In the genomic region with DNA sequence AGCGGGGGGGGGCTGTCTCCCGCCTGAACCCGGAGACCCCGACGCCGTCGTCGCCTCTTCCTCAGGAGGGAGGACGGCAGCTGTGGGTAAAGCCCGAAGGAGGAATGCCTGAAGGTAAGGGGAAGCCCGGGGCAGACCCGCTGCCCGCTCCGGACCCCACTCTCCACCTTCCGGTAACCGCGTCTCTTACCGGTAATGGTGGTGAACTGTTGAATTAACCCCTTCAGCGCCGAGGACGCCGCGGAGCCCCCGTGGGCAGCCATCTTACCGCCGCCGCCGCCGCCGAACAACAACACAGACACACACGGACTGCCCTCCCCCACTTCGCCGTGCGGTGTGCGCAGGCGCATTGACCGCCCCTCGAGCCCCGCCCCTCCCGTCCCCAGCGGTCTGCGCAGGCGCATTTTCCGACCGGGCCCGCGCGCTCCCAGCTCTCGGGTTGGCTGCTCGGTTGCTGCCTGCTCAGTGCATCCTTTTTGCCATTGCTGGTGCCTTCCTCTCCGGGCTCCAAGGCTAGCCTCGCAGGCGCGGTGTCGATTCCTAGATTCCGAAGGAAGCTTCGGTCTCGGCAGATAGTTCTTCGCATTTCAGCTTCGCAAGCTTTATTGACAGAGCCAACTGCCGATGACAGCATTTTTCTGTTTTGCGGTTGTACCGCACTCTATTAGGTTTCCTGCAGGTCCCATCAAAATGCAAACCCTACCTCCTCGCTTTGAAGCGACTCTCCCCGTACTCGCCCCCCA, we compare ENCODE assay signal across 1 cellular context.
TF ChIP-seq lines count a peak whose summit lies in the region.

A gene with protein sequence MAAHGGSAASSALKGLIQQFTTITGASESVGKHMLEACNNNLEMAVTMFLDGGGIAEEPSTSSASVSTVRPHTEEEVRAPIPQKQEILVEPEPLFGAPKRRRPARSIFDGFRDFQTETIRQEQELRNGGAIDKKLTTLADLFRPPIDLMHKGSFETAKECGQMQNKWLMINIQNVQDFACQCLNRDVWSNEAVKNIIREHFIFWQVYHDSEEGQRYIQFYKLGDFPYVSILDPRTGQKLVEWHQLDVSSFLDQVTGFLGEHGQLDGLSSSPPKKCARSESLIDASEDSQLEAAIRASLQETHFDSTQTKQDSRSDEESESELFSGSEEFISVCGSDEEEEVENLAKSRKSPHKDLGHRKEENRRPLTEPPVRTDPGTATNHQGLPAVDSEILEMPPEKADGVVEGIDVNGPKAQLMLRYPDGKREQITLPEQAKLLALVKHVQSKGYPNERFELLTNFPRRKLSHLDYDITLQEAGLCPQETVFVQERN (minus strand): TSS at position 291 of the 743 bp plus-strand sequence. CDS start 28 bp downstream, at position 263.

TF ChIP-seq in K562, 482 proteins besides CTCF, POLR2A, EP300 and RAD21 (continued from another document and continues in another):
- TF ChIP-seq, protein P1, sequence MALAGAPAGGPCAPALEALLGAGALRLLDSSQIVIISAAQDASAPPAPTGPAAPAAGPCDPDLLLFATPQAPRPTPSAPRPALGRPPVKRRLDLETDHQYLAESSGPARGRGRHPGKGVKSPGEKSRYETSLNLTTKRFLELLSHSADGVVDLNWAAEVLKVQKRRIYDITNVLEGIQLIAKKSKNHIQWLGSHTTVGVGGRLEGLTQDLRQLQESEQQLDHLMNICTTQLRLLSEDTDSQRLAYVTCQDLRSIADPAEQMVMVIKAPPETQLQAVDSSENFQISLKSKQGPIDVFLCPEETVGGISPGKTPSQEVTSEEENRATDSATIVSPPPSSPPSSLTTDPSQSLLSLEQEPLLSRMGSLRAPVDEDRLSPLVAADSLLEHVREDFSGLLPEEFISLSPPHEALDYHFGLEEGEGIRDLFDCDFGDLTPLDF (CRISPR knock-in tag; IDR thresholded peaks at IDR 0.05), result no peak
- TF ChIP-seq HCFC1 (IDR thresholded peaks at IDR 0.05; ENCODE audit: low read depth, low read length) (peak; percentile 44; the same call in 1 of the 2 replicates), MYC (IDR thresholded peaks at IDR 0.05; ENCODE audit: low read depth, low read length) (no peak), MYC (CRISPR knock-in tag; IDR thresholded peaks at IDR 0.05; ENCODE audit: borderline replicate concordance, low read depth) (no peak), ARID2 (IDR thresholded peaks at IDR 0.05) (no peak), SNRNP70 (optimal IDR thresholded peaks at IDR 0.05; ENCODE audit: low read depth, low read length) (no peak), CXXC5 (CRISPR knock-in tag; IDR thresholded peaks at IDR 0.05) (peak; percentile 76), ETV5 (CRISPR knock-in tag; IDR thresholded peaks at IDR 0.05; ENCODE audit: low read depth) (peak; percentile 27; the same call in 1 of the 2 replicates), ZNF583 (CRISPR knock-in tag; IDR thresholded peaks at IDR 0.05) (no peak), MEF2A (IDR thresholded peaks at IDR 0.05; ENCODE audit: control insufficient read depth, low read depth, low read length) (no peak), BRCA1 (IDR thresholded peaks at IDR 0.05) (no peak), BRCA1 (CRISPR knock-in tag; IDR thresholded peaks at IDR 0.05) (no peak), KDM4B (IDR thresholded peaks at IDR 0.05; ENCODE audit: borderline replicate concordance in 2 of 2, low read depth in 1 of 2) (peak in 1 of 2 experiments; percentile 35; a peak in 1 of 4 replicates), ZNF589 (CRISPR knock-in tag; IDR thresholded peaks at IDR 0.05; ENCODE audit: low read depth) (no peak), ZNF431 (CRISPR knock-in tag; IDR thresholded peaks at IDR 0.05) (no peak), HEY1 (CRISPR knock-in tag; IDR thresholded peaks at IDR 0.05; ENCODE audit: borderline replicate concordance) (no peak), POLR2G (IDR thresholded peaks at IDR 0.05; ENCODE audit: low read depth, low read length) (peak; percentile 91), ZNF408 (CRISPR knock-in tag; IDR thresholded peaks at IDR 0.05; ENCODE audit: low read depth) (no peak), XRCC5 (IDR thresholded peaks at IDR 0.05; ENCODE audit: low read depth, low read length) (peak; percentile 16; the same call in 1 of the 2 replicates), NRF1 (conservative IDR thresholded peaks at IDR 0.05 in 1 of 2, IDR thresholded peaks at IDR 0.05 in 1 of 2) (peak; percentile 96 to 97), ATF7 (IDR thresholded peaks at IDR 0.05) (peak; percentile 33; the same call in 1 of the 2 replicates), ZBTB8A (IDR thresholded peaks at IDR 0.05; ENCODE audit: partially characterized antibody) (no peak), TAL1 (IDR thresholded peaks at IDR 0.05) (no peak), POU5F1 (IDR thresholded peaks at IDR 0.05; ENCODE audit: borderline replicate concordance, low read depth, low read length, partially characterized antibody) (peak; percentile 9), TSC22D4 (tag; IDR thresholded peaks at IDR 0.05) (no peak), FOXJ3 (CRISPR knock-in tag; IDR thresholded peaks at IDR 0.05) (no peak), KDM2B (CRISPR knock-in tag; IDR thresholded peaks at IDR 0.05) (no peak), POLR2AphosphoS5 (IDR thresholded peaks at IDR 0.05; ENCODE audit: control insufficient read depth, insufficient read depth, low read depth, low read length) (peak; percentile 78; the same call in 1 of the 2 replicates), MYBL2 (IDR thresholded peaks at IDR 0.05; ENCODE audit: low read depth) (no peak), MYBL2 (CRISPR knock-in tag; IDR thresholded peaks at IDR 0.05; ENCODE audit: borderline replicate concordance) (no peak)
- TF ChIP-seq, protein P2, sequence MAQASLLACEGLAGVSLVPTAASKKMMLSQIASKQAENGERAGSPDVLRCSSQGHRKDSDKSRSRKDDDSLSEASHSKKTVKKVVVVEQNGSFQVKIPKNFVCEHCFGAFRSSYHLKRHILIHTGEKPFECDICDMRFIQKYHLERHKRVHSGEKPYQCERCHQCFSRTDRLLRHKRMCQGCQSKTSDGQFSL (CRISPR knock-in tag; IDR thresholded peaks at IDR 0.05), result peak; percentile 33; the same call in 1 of the 2 replicates
- TF ChIP-seq, protein P2 (tag; IDR thresholded peaks at IDR 0.05), result no peak
- TF ChIP-seq, protein P3, sequence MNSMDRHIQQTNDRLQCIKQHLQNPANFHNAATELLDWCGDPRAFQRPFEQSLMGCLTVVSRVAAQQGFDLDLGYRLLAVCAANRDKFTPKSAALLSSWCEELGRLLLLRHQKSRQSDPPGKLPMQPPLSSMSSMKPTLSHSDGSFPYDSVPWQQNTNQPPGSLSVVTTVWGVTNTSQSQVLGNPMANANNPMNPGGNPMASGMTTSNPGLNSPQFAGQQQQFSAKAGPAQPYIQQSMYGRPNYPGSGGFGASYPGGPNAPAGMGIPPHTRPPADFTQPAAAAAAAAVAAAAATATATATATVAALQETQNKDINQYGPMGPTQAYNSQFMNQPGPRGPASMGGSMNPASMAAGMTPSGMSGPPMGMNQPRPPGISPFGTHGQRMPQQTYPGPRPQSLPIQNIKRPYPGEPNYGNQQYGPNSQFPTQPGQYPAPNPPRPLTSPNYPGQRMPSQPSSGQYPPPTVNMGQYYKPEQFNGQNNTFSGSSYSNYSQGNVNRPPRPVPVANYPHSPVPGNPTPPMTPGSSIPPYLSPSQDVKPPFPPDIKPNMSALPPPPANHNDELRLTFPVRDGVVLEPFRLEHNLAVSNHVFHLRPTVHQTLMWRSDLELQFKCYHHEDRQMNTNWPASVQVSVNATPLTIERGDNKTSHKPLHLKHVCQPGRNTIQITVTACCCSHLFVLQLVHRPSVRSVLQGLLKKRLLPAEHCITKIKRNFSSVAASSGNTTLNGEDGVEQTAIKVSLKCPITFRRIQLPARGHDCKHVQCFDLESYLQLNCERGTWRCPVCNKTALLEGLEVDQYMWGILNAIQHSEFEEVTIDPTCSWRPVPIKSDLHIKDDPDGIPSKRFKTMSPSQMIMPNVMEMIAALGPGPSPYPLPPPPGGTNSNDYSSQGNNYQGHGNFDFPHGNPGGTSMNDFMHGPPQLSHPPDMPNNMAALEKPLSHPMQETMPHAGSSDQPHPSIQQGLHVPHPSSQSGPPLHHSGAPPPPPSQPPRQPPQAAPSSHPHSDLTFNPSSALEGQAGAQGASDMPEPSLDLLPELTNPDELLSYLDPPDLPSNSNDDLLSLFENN (IDR thresholded peaks at IDR 0.05; ENCODE audit: low read depth in 2 of 2, low read length in 2 of 2), result 0 out of 4 replicates have a peak, but pooled peaks of 1 of the 2 experiments have one; percentile 38
- TF ChIP-seq, protein P4, sequence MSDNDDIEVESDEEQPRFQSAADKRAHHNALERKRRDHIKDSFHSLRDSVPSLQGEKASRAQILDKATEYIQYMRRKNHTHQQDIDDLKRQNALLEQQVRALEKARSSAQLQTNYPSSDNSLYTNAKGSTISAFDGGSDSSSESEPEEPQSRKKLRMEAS (CRISPR knock-in tag; IDR thresholded peaks at IDR 0.05), result peak; percentile 66
- TF ChIP-seq, protein P5, sequence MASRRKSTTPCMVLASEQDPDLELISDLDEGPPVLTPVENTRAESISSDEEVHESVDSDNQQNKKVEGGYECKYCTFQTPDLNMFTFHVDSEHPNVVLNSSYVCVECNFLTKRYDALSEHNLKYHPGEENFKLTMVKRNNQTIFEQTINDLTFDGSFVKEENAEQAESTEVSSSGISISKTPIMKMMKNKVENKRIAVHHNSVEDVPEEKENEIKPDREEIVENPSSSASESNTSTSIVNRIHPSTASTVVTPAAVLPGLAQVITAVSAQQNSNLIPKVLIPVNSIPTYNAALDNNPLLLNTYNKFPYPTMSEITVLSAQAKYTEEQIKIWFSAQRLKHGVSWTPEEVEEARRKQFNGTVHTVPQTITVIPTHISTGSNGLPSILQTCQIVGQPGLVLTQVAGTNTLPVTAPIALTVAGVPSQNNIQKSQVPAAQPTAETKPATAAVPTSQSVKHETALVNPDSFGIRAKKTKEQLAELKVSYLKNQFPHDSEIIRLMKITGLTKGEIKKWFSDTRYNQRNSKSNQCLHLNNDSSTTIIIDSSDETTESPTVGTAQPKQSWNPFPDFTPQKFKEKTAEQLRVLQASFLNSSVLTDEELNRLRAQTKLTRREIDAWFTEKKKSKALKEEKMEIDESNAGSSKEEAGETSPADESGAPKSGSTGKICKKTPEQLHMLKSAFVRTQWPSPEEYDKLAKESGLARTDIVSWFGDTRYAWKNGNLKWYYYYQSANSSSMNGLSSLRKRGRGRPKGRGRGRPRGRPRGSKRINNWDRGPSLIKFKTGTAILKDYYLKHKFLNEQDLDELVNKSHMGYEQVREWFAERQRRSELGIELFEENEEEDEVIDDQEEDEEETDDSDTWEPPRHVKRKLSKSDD (conservative IDR thresholded peaks at IDR 0.05; ENCODE audit: low read length), result peak; percentile 69; the same call in 1 of the 2 replicates
- TF ChIP-seq, protein P6, sequence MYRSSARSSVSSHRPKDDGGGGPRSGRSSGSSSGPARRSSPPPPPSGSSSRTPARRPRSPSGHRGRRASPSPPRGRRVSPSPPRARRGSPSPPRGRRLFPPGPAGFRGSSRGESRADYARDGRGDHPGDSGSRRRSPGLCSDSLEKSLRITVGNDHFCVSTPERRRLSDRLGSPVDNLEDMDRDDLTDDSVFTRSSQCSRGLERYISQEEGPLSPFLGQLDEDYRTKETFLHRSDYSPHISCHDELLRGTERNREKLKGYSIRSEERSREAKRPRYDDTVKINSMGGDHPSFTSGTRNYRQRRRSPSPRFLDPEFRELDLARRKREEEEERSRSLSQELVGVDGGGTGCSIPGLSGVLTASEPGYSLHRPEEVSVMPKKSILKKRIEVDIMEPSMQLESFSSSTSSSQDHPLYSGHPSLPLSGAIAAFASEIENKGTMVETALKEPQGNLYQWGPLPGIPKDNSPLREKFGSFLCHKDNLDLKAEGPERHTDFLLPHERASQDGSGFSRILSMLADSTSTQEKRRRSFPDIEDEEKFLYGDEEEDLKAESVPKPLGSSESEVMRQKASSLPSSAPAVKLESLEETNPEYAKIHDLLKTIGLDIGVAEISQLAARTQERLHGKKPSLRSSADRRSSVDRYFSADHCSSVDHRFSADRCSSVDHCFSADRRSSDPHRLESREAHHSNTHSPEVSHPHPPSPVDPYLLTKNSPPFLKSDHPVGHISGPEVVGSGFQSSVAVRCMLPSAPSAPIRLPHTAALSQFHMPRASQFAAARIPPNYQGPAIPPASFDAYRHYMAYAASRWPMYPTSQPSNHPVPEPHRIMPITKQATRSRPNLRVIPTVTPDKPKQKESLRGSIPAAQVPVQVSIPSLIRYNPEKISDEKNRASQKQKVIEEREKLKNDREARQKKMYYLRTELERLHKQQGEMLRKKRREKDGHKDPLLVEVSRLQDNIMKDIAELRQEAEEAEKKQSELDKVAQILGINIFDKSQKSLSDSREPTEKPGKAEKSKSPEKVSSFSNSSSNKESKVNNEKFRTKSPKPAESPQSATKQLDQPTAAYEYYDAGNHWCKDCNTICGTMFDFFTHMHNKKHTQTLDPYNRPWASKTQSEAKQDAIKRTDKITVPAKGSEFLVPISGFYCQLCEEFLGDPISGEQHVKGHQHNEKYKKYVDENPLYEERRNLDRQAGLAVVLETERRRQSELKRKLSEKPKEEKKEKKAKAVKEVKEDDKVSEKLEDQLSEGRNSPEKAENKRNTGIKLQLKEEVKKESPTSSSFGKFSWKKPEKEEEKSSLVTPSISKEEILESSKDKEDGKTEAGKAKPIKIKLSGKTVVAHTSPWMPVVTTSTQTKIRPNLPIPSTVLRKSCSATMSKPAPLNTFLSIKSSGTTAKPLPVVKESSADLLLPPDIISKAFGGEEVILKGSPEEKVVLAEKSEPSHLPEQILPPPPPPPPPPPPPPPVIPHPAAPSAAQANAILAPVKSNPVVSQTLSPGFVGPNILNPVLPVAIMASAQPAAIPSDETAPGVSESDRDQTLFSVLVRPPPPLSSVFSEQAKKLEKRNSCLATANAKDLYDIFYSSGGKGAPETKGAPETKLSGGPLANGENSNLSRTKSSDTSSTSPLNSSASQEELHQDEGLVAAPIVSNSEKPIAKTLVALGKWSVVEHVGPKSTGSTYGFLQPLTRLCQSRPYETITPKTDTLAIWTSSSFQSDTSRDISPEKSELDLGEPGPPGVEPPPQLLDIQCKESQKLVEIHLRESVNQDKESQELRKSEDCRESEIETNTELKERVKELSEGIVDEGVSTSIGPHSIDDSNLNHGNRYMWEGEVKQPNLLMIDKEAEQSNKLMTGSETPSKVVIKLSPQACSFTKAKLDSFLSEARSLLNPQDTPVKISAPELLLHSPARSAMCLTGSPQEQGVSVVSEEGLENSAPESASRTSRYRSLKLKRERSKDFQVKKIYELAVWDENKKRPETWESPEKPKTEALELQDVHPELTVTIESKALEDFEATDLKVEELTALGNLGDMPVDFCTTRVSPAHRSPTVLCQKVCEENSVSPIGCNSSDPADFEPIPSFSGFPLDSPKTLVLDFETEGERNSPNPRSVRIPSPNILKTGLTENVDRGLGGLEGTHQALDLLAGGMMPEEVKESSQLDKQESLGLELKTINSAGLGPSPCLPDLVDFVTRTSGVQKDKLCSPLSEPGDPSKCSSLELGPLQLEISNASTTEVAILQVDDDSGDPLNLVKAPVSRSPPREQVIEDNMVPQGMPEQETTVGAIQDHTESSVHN (IDR thresholded peaks at IDR 0.05; ENCODE audit: borderline replicate concordance in 1 of 2, low read depth in 1 of 2), result no peak
- TF ChIP-seq, protein P7, sequence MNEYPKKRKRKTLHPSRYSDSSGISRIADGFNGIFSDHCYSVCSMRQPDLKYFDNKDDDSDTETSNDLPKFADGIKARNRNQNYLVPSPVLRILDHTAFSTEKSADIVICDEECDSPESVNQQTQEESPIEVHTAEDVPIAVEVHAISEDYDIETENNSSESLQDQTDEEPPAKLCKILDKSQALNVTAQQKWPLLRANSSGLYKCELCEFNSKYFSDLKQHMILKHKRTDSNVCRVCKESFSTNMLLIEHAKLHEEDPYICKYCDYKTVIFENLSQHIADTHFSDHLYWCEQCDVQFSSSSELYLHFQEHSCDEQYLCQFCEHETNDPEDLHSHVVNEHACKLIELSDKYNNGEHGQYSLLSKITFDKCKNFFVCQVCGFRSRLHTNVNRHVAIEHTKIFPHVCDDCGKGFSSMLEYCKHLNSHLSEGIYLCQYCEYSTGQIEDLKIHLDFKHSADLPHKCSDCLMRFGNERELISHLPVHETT (CRISPR knock-in tag; conservative IDR thresholded peaks at IDR 0.05 in 1 of 2, IDR thresholded peaks at IDR 0.05 in 1 of 2), result peak in 1 of 2 experiments; percentile 92; a peak in 2 of 4 replicates
